7 cellular contexts compared by ENCODE assay signal in genomic region chr5:37454402-37455055, GRCh38.
DNase-seq lines count a peak whose midpoint lies in the region; ATAC-seq, FAIRE-seq and TF ChIP-seq lines count a peak whose summit lies in the region.
"Not testable (repeated sequence)": the region's sequence is repeated elsewhere in the genome, so short reads cannot be mapped to it uniquely, and the experiment has no call there.

No MANE protein-coding gene starts in this region.

- not testable (repeated sequence) for H4K20me1 ChIP-seq in IMR-90 (ENCODE audit: insufficient read depth, low read length); SK-N-SH (ENCODE audit: insufficient read depth)

- not testable (repeated sequence) for H3K4me3 Mint-ChIP-seq in activated T-cell treated with anti-CD3 and anti-CD28 coated beads, Interleukin-2, amount 50 U/mL, for 72 hours

- not testable (repeated sequence) for H3K4me3 ChIP-seq in IMR-90 (ENCODE audit: insufficient read depth, low read depth, low read length); SK-N-SH (ENCODE audit: low read depth in 2 of 2, low read length in 1 of 2); bronchial epithelial cell (ENCODE audit: low read depth, low read length); fibroblast of pulmonary artery (replicated peaks; ENCODE audit: low read depth, low read length)

- ATAC-seq in IMR-90 (ENCODE audit: low read depth): peak; percentile 69
- peak; percentile 89 to 95 for ATAC-seq in activated T-cell treated with anti-CD3 and anti-CD28 coated beads, Interleukin-2, amount 50 U/mL, for 72 hours (replicated peaks in 1 of 2)

- H3K27ac Mint-ChIP-seq in activated T-cell treated with anti-CD3 and anti-CD28 coated beads, Interleukin-2, amount 50 U/mL, for 72 hours: peak overlapping the region; percentile 33

- H3K9ac ChIP-seq in IMR-90 (ENCODE audit: low read depth, low read length); SK-N-SH: not testable (repeated sequence)

- H3K27ac ChIP-seq in IMR-90 (ENCODE audit: insufficient read depth, low read length): not testable (repeated sequence)
- peak overlapping the region in 1 of 2 experiments; percentile 42; a peak in 1 of 4 replicates for H3K27ac ChIP-seq in SK-N-SH (ENCODE audit: low read depth in 2 of 2, low read length in 1 of 2)

- WGBS in IMR-90 (ENCODE audit: extremely low coverage in 2 of 2, insufficient read length in 1 of 2), 2 experiments: no CpG with 5 or more reads among the region's 1 CpG
- 13% methylated on average over 1 of the region's 1 CpG for WGBS in SK-N-SH (ENCODE audit: low lambda C conversion rate)

- H3K36me3 ChIP-seq in IMR-90 (ENCODE audit: control insufficient read depth, insufficient read depth, low read length); bronchial epithelial cell (ENCODE audit: control insufficient read depth, insufficient read depth, low read length): not testable (repeated sequence)
- H3K36me3 ChIP-seq in SK-N-SH (replicated peaks in 1 of 2; ENCODE audit: control insufficient read depth in 1 of 2, insufficient read depth in 2 of 2, low read length in 1 of 2): peaks cover 0 to 20% of the 10 kb centered on the region in 2 experiments

- H3K9me2 ChIP-seq in SK-N-SH: not testable (repeated sequence)

- H3K18ac ChIP-seq in IMR-90 (ENCODE audit: low read depth, low read length): not testable (repeated sequence)

- DNase-seq in IMR-90 (peak; percentile 21), bronchial epithelial cell (ENCODE audit: low read depth) (peak; percentile 75), fibroblast of pulmonary artery (ENCODE audit: low read depth) (peak; percentile 4), putamen (ENCODE audit: low spot score) (peak; percentile 18)
- DNase-seq in SK-N-SH; activated T-cell treated with anti-CD3 and anti-CD28 coated beads, Interleukin-2, amount 50 U/mL, for 72 hours: not testable (repeated sequence)

- H3K23ac ChIP-seq in IMR-90 (ENCODE audit: low read depth, low read length): not testable (repeated sequence)

- H3K56ac ChIP-seq in IMR-90 (ENCODE audit: extremely low read depth, insufficient read depth, low read length): not testable (repeated sequence)

- TF ChIP-seq EP300 in SK-N-SH (IDR thresholded peaks at IDR 0.05; ENCODE audit: borderline replicate concordance in 1 of 2, low read depth in 1 of 2, low read length in 1 of 2): not testable (repeated sequence)

- peak; percentile 8 for FAIRE-seq in G401.6 (lab: Jason Lieb, UNC)
- not testable (repeated sequence) for FAIRE-seq in bronchial epithelial cell (lab: Jason Lieb, UNC)

- not testable (repeated sequence) for H3K4me2 ChIP-seq in IMR-90 (ENCODE audit: low read depth, low read length); SK-N-SH

- H3K4me1 ChIP-seq in IMR-90 (ENCODE audit: control insufficient read depth, insufficient read depth, low read length); SK-N-SH (ENCODE audit: control insufficient read depth in 1 of 2, insufficient read depth in 2 of 2, low read depth in 1 of 2, low read length in 1 of 2): not testable (repeated sequence)

- not testable (repeated sequence) for H2BK120ac ChIP-seq in IMR-90 (ENCODE audit: low read depth, low read length)

- not testable (repeated sequence) for H3K9me1 ChIP-seq in IMR-90 (ENCODE audit: insufficient read depth, low read length)

- not testable (repeated sequence) for TF ChIP-seq POLR2A in IMR-90 (IDR thresholded peaks at IDR 0.05; ENCODE audit: low read depth, low read length)

- not testable (repeated sequence) for H3K14ac ChIP-seq in IMR-90 (replicated peaks; ENCODE audit: low read depth, low read length)

- peaks cover 18% of the 10 kb centered on the region for H3K4me1 Mint-ChIP-seq in activated T-cell treated with anti-CD3 and anti-CD28 coated beads, Interleukin-2, amount 50 U/mL, for 72 hours (ENCODE audit: low read depth)

- H3F3A ChIP-seq in SK-N-SH (replicated peaks; ENCODE audit: insufficient read depth): peaks cover 16% of the 10 kb centered on the region

- not testable (repeated sequence) for H2AFZ ChIP-seq in IMR-90 (replicated peaks; ENCODE audit: low read length, poor library complexity); SK-N-SH (ENCODE audit: low read depth)

- not testable (repeated sequence) for TF ChIP-seq CTCF in IMR-90 (conservative IDR thresholded peaks at IDR 0.05; ENCODE audit: low read depth, low read length); SK-N-SH (IDR thresholded peaks at IDR 0.05); bronchial epithelial cell (IDR thresholded peaks at IDR 0.05; ENCODE audit: insufficient read depth, low read length, severe bottlenecking); fibroblast of pulmonary artery (IDR thresholded peaks at IDR 0.05; ENCODE audit: low read length, missing control alignments)

- H2BK20ac ChIP-seq in IMR-90 (ENCODE audit: low read depth, low read length): not testable (repeated sequence)

- H2AK9ac ChIP-seq in IMR-90 (replicated peaks; ENCODE audit: low read depth, low read length, poor library complexity): not testable (repeated sequence)

- not testable (repeated sequence) for H2BK15ac ChIP-seq in IMR-90 (ENCODE audit: low read depth, low read length)

- intact Hi-C loops in IMR-90 (cut with micrococcal nuclease): not testable (repeated sequence)

- H4K8ac ChIP-seq in IMR-90 (ENCODE audit: low read depth in 2 of 2, low read length in 2 of 2): not testable (repeated sequence)

- not testable (repeated sequence) for H2AK5ac ChIP-seq in IMR-90 (ENCODE audit: low read depth, low read length)

- H2BK5ac ChIP-seq in IMR-90 (ENCODE audit: low read depth, low read length, poor library complexity, severe bottlenecking): not testable (repeated sequence)

- not testable (repeated sequence) for H3K27me3 ChIP-seq in IMR-90 (ENCODE audit: control insufficient read depth, insufficient read depth, low read length); SK-N-SH (ENCODE audit: insufficient read depth); bronchial epithelial cell (ENCODE audit: control insufficient read depth, insufficient read depth, low read length)

- H4K5ac ChIP-seq in IMR-90 (ENCODE audit: low read depth, low read length): not testable (repeated sequence)

- not testable (repeated sequence) for H3K27me3 Mint-ChIP-seq in activated T-cell treated with anti-CD3 and anti-CD28 coated beads, Interleukin-2, amount 50 U/mL, for 72 hours (ENCODE audit: low read depth)

- dilution Hi-C loops in IMR-90 (cut with HindIII; ENCODE audit: low sequenced_read_pairs, unreplicated experiment): not testable (repeated sequence)

- CTCF ChIA-PET in IMR-90 (lab: Yijun Ruan, JAX): interaction anchor here (0.6 kb wide), 1 partner anchor 76 kb away, joined by 4 read pairs; the partner anchor contains the start of gene WDR70
- CTCF ChIA-PET in SK-N-SH (lab: Yijun Ruan, JAX): not testable (repeated sequence)

- in situ Hi-C loops in IMR-90 (cut with MboI; ENCODE audit: low sequenced_read_pairs): not testable (repeated sequence)

- not testable (repeated sequence) for H3K9me3 Mint-ChIP-seq in activated T-cell treated with anti-CD3 and anti-CD28 coated beads, Interleukin-2, amount 50 U/mL, for 72 hours

- peaks cover 15 to 25% of the 10 kb centered on the region in 2 donors for H3K36me3 Mint-ChIP-seq in activated T-cell treated with anti-CD3 and anti-CD28 coated beads, Interleukin-2, amount 50 U/mL, for 72 hours (ENCODE audit: insufficient read depth in 2 of 2)

- not testable (repeated sequence) for H3K9me3 ChIP-seq in IMR-90 (ENCODE audit: control insufficient read depth, insufficient read depth, low read length); SK-N-SH

- H3K79me1 ChIP-seq in IMR-90 (ENCODE audit: low read depth in 1 of 2, low read length in 2 of 2): not testable (repeated sequence)

- not testable (repeated sequence) for TF ChIP-seq RAD21 in IMR-90 (IDR thresholded peaks at IDR 0.05; ENCODE audit: low read length); SK-N-SH (IDR thresholded peaks at IDR 0.05; ENCODE audit: low read length)

- POLR2A ChIA-PET in IMR-90 (lab: Charles Lee; ENCODE audit: unreplicated experiment); SK-N-SH (lab: Yijun Ruan, JAX): not testable (repeated sequence)

- not testable (repeated sequence) for H3K4ac ChIP-seq in IMR-90 (ENCODE audit: low read depth, low read length)

- not testable (repeated sequence) for H3K79me2 ChIP-seq in SK-N-SH (ENCODE audit: insufficient read depth)

- BruUV-seq in IMR-90 (replicated peaks; lab: Mats Ljungman, UMichigan): not testable (repeated sequence)

- H4K91ac ChIP-seq in IMR-90 (ENCODE audit: insufficient read depth, low read depth, low read length): not testable (repeated sequence)

TF ChIP-seq in SK-N-SH, 30 proteins besides CTCF, POLR2A, EP300 and RAD21:
- TF ChIP-seq PBX3 (IDR thresholded peaks at IDR 0.05): peak; percentile 33; the same call in 1 of the 2 replicates
- TF ChIP-seq TCF12 (IDR thresholded peaks at IDR 0.05): peak; percentile 14
- peak; percentile 37; the same call in 1 of the 2 replicates for TF ChIP-seq FOSL2 (IDR thresholded peaks at IDR 0.05; ENCODE audit: borderline replicate concordance, low read depth)
- TF ChIP-seq JUND (IDR thresholded peaks at IDR 0.05): peak; percentile 21; the same call in 1 of the 2 replicates
